ENCODE assay signal across 19 cellular contexts in genomic region chr1:241063281-241063680, GRCh38.
"Had no signal": no experiment of that assay in that cellular context is flagged by ENCODE, and none has a peak within 500 bp of the region (broad histone marks: within the 10 kb centered on the region; RNA-seq: fewer than 3 reads in every experiment).

No MANE protein-coding gene starts in this region.

- H3K27ac Mint-ChIP-seq: activated B cell treated with CpG ODN at 0.5 μM for 24 hours; activated CD8-positive, alpha-beta T cell treated with anti-CD3 and anti-CD28 coated beads, Interleukin-2, amount 10 ng/mL, durations not matched to agents 7 days and 5 days; activated naive CD4-positive, alpha-beta T cell treated with anti-CD3 and anti-CD28 coated beads for 36 hours; progenitor cell of endocrine pancreas had no signal

- H3K4me3 Mint-ChIP-seq: activated B cell treated with CpG ODN at 0.5 μM for 24 hours; activated CD8-positive, alpha-beta T cell treated with anti-CD3 and anti-CD28 coated beads, Interleukin-2, amount 10 ng/mL, durations not matched to agents 7 days and 5 days; activated naive CD4-positive, alpha-beta T cell treated with anti-CD3 and anti-CD28 coated beads for 36 hours; activated T-cell treated with anti-CD3 and anti-CD28 coated beads, Interleukin-2, amount 50 U/mL, for 4 hours; neural crest cell had no signal

- H3K27me3 Mint-ChIP-seq: activated B cell treated with CpG ODN at 0.5 μM for 24 hours, progenitor cell of endocrine pancreas had no signal

- H3K9me3 Mint-ChIP-seq: activated B cell treated with CpG ODN at 0.5 μM for 24 hours; activated naive CD4-positive, alpha-beta T cell treated with anti-CD3 and anti-CD28 coated beads for 36 hours; neural crest cell had no signal

- FAIRE-seq: frontal cortex, kidney, urothelium cell line had no signal

- H3K4me1 Mint-ChIP-seq: activated B cell treated with CpG ODN at 0.5 μM for 24 hours, neural crest cell had no signal

- DNase-seq: activated B cell treated with CpG ODN at 0.5 μM for 24 hours; activated CD4-positive, alpha-beta T cell treated with anti-CD3 and anti-CD28 coated beads for 48 hours; activated CD8-positive, alpha-beta T cell treated with anti-CD3 and anti-CD28 coated beads, Interleukin-2, amount 10 ng/mL, durations not matched to agents 7 days and 5 days; activated naive CD4-positive, alpha-beta T cell treated with anti-CD3 and anti-CD28 coated beads for 36 hours; activated T-cell treated with anti-CD3 and anti-CD28 coated beads, Interleukin-2, amount 50 U/mL, for 4 hours; aorta; brain microvascular endothelial cell; central memory CD4-positive, alpha-beta T cell; cortex of kidney; kidney; midbrain; stimulated activated CD4-positive, alpha-beta T cell treated with anti-CD3 and anti-CD28 coated beads, Interleukin-1b, Interleukin-23, amount 100 ng/mL, for 48 hours; stimulated activated naive CD4-positive, alpha-beta T cell treated with Interleukin-2 at 50 U/mL for 16 hours; substantia nigra; tibial artery had no signal
